ENCODE assay signal across 8 cellular contexts in genomic region chr11:118997627-118998387, GRCh38. TPM values are rescaled to one million over a fixed set of nuclear protein-coding genes. Genes with fewer than 3 reads are reported as not detected.
A peak's percentile ranks its signal among the peaks of the same experiment; 100 is the strongest.
DNase-seq lines count a peak whose midpoint lies in the region; ATAC-seq and TF ChIP-seq lines count a peak whose summit lies in the region.

Gene CENATAC, plus strand, starts transcription at chr11:118998138. Its CDS starts 60 bp downstream, at chr11:118998198.

- peak in 3 of 4 donors; percentile 10 to 23 (median 11) for TF ChIP-seq CTCF in right lobe of liver (IDR thresholded peaks at IDR 0.05)

- 0% methylated on average over 14 of the region's 54 CpGs for WGBS in right lobe of liver (ENCODE audit: insufficient coverage, low coverage, low lambda C conversion rate, missing lambda C conversion rate)

- intact Hi-C loops in activated CD4-positive, alpha-beta memory T cell treated with anti-CD3 and anti-CD28 coated beads for 36 hours (cut with micrococcal nuclease), result loop anchor here (1.0 to 5.0 kb wide), 5 partner anchors 20 to 694 kb away; partner anchors contain the start of genes CD3E, DDX6, RPS25 and SLC37A4
- intact Hi-C loops in right lobe of liver (cut with DNase I), result no loop called here

- H3K4me3 ChIP-seq in CD4-positive, CD25-positive, alpha-beta regulatory T cell (ENCODE audit: low read depth, low read length), result peak within 1 kb of the TSS; percentile 94
- peak within 1 kb of the TSS; percentile 90 to 97 (median 97) for H3K4me3 ChIP-seq in right lobe of liver

- no peaks in the 10 kb centered on the region for H3K9me3 ChIP-seq in CD4-positive, CD25-positive, alpha-beta regulatory T cell (ENCODE audit: control insufficient read depth in 2 of 2, low read length in 2 of 2)
- H3K9me3 ChIP-seq in right lobe of liver, result no peaks in the 10 kb centered on the region

- POLR2A ChIA-PET in activated CD4-positive, alpha-beta memory T cell treated with anti-CD3 and anti-CD28 coated beads for 36 hours (lab: Charles Lee), result interaction anchor here (0.5 to 2.2 kb wide), 13 partner anchors 14 to 207 kb away, joined by 3 to 23 read pairs (median 5); partner anchors contain the start of genes BCL9L, DDX6, DPAGT1 and RPS25

- peaks cover 17 to 44% (median 25%) of the 10 kb centered on the region in 4 donors for H3K4me1 Mint-ChIP-seq in CD4-positive, CD25-positive, alpha-beta regulatory T cell
- H3K4me1 Mint-ChIP-seq in activated CD4-positive, alpha-beta memory T cell treated with anti-CD3 and anti-CD28 coated beads for 36 hours (ENCODE audit: low read depth), result peaks cover 28% of the 10 kb centered on the region

- peaks cover 27% of the 10 kb centered on the region for H3K4me1 ChIP-seq in CD4-positive, CD25-positive, alpha-beta regulatory T cell (ENCODE audit: control insufficient read depth, insufficient read depth, low read length, poor library complexity, severe bottlenecking)
- H3K4me1 ChIP-seq in right lobe of liver, result peaks cover 0 to 13% (median 6%) of the 10 kb centered on the region in 4 donors

- DNase-seq in CD4-positive, CD25-positive, alpha-beta regulatory T cell, result peak; percentile 96
- DNase-seq in NCI-H774 (lab: John Stamatoyannopoulos, UW) (peak; percentile 95), dermis microvascular lymphatic vessel endothelial cell (ENCODE audit: low read depth in 2 of 2) (peak; percentile 71 to 86), right lobe of liver (peak; percentile 97 to 98 (median 98))
- peak; percentile 98 for DNase-seq in activated CD4-positive, alpha-beta memory T cell treated with anti-CD3 and anti-CD28 coated beads for 36 hours
- peak; percentile 94 for DNase-seq in stimulated activated CD4-positive, alpha-beta T cell treated with anti-CD3 and anti-CD28 coated beads, Interleukin-4, amount 100 ng/mL, for 4 hours

- H3K4me3 Mint-ChIP-seq in CD4-positive, CD25-positive, alpha-beta regulatory T cell, result peak within 1 kb of the TSS; percentile 91 to 100 (median 97)
- peak within 1 kb of the TSS; percentile 88 for H3K4me3 Mint-ChIP-seq in activated CD4-positive, alpha-beta memory T cell treated with anti-CD3 and anti-CD28 coated beads for 36 hours

- peak within 1 kb of the TSS; percentile 96 to 99 (median 99) for H3K27ac Mint-ChIP-seq in CD4-positive, CD25-positive, alpha-beta regulatory T cell
- peak within 1 kb of the TSS; percentile 94 for H3K27ac Mint-ChIP-seq in activated CD4-positive, alpha-beta memory T cell treated with anti-CD3 and anti-CD28 coated beads for 36 hours

- peak; percentile 81 for TF ChIP-seq POLR2A in right lobe of liver (IDR thresholded peaks at IDR 0.05)

- CTCF ChIA-PET in activated CD4-positive, alpha-beta memory T cell treated with anti-CD3 and anti-CD28 coated beads for 36 hours (lab: Charles Lee), result interaction anchor here (0.8 to 1.8 kb wide), 7 partner anchors 18 to 308 kb away, joined by 3 to 7 read pairs (median 3); partner anchors contain the start of genes RPS25 and TRAPPC4

- no peaks in the 10 kb centered on the region for H3K9me3 Mint-ChIP-seq in CD4-positive, CD25-positive, alpha-beta regulatory T cell
- no peaks in the 10 kb centered on the region for H3K9me3 Mint-ChIP-seq in activated CD4-positive, alpha-beta memory T cell treated with anti-CD3 and anti-CD28 coated beads for 36 hours

- peak within 1 kb of the TSS; percentile 86 for H3K27ac ChIP-seq in CD4-positive, CD25-positive, alpha-beta regulatory T cell (ENCODE audit: insufficient read depth, low read length, poor library complexity, severe bottlenecking)
- H3K27ac ChIP-seq in right lobe of liver, result peak within 1 kb of the TSS; percentile 46 to 71 (median 49)

- H3K27me3 Mint-ChIP-seq in CD4-positive, CD25-positive, alpha-beta regulatory T cell, result peaks cover 5% of the 10 kb centered on the region
- no peaks in the 10 kb centered on the region for H3K27me3 Mint-ChIP-seq in activated CD4-positive, alpha-beta memory T cell treated with anti-CD3 and anti-CD28 coated beads for 36 hours

- peaks cover 26% of the 10 kb centered on the region for H3K36me3 ChIP-seq in CD4-positive, CD25-positive, alpha-beta regulatory T cell (ENCODE audit: control insufficient read depth, insufficient read depth, low read length)
- H3K36me3 ChIP-seq in right lobe of liver, result peaks cover 0 to 29% (median 6%) of the 10 kb centered on the region in 4 donors

- peaks cover 14% of the 10 kb centered on the region for H3K36me3 Mint-ChIP-seq in CD4-positive, CD25-positive, alpha-beta regulatory T cell
- peaks cover 35% of the 10 kb centered on the region for H3K36me3 Mint-ChIP-seq in activated CD4-positive, alpha-beta memory T cell treated with anti-CD3 and anti-CD28 coated beads for 36 hours

- H3K27me3 ChIP-seq in CD4-positive, CD25-positive, alpha-beta regulatory T cell (ENCODE audit: control insufficient read depth, insufficient read depth, low read length), result no peaks in the 10 kb centered on the region
- no peaks in the 10 kb centered on the region for H3K27me3 ChIP-seq in right lobe of liver

- peak; percentile 93 for ATAC-seq in CD4-positive, CD25-positive, alpha-beta regulatory T cell (ENCODE audit: low read depth in 2 of 2)
- peak; percentile 93 for ATAC-seq in GM19438 (IDR thresholded peaks at IDR 0.05; ENCODE audit: low read depth, unreplicated experiment)
- ATAC-seq in HG03571 (IDR thresholded peaks at IDR 0.05; ENCODE audit: unreplicated experiment), result peak; percentile 72
- ATAC-seq in right lobe of liver, result peak; percentile 99 to 100 (median 100)

RNA-seq across cellular contexts. Expression of gene CENATAC, which starts in this region (rescaled TPM):
- total RNA-seq in CD4-positive, CD25-positive, alpha-beta regulatory T cell, result 116 TPM
- polyA plus RNA-seq in CD4-positive, CD25-positive, alpha-beta regulatory T cell, result 10 to 100 TPM in 3 of 4 donors, 1 to 10 TPM in 1; 10.0 to 14.4 (median 11.9) TPM
- 10 to 100 TPM; 21.4 to 22.3 TPM for total RNA-seq in activated CD4-positive, alpha-beta memory T cell treated with anti-CD3 and anti-CD28 coated beads for 36 hours
- total RNA-seq in dermis microvascular lymphatic vessel endothelial cell (6.2 and 8.7 TPM in 2 replicates), right lobe of liver (10 to 100 TPM; 11.5 to 16.7 (median 13.0) TPM)

Comparison
In these comparisons a context has a peak if more than half of its experiments do, and no peak if none do; other contexts are left out.
1. Peak in every context shown above with its lines: DNase-seq, ATAC-seq, H3K4me3 ChIP-seq and H3K27ac ChIP-seq.